Comparison of ENCODE assay signal across 22 cellular contexts in the genomic region with DNA sequence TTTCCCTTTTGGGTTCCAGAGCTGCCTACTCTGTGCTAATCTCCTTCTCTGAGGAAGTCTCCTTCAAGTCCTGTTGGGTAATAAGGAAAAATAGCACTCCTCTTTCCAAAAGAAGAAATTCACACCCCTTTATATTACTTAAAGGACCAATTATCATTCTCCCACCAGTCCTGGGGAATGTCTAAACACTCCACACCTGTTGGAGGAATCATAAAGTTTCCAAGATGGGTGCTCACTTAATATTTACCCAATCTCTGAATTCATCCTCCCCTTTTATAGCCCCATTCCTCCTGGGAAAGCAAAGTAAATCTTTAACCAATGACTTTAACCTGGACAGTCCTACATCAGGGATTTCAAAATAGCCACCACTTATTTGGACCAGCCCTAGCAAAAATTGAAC.
DNase-seq lines count a peak whose midpoint lies in the region; ATAC-seq and TF ChIP-seq lines count a peak whose summit lies in the region.
"Had no signal": no experiment of that assay in that cellular context is flagged by ENCODE, and none has a peak within 500 bp of the region (broad histone marks: within the 10 kb centered on the region; RNA-seq: fewer than 3 reads in every experiment).

No MANE protein-coding gene starts in this region.

- no peak for TF ChIP-seq CTCF in mucosa of descending colon (IDR thresholded peaks at IDR 0.05)

- no peaks in the 10 kb centered on the region for H3K36me3 ChIP-seq in mucosa of descending colon (ENCODE audit: low read depth)
- H3K36me3 ChIP-seq: BE2C, BLaER1 had no signal

- H3K4me1 ChIP-seq in mucosa of descending colon (ENCODE audit: low read depth): peaks cover 5% of the 10 kb centered on the region
- H3K4me1 ChIP-seq: BE2C, BLaER1 had no signal

- no peak overlapping the region for H3K4me3 ChIP-seq in mucosa of descending colon
- H3K4me3 ChIP-seq: BLaER1, GM12878 had no signal

- ATAC-seq in left colon: peak; percentile 79
- peak; percentile 79 for ATAC-seq in mucosa of descending colon
- ATAC-seq: GM12878 had no signal

- intact Hi-C loops in left colon (cut with DNase I, micrococcal nuclease) (no loop called here), mucosa of descending colon (cut with DNase I, micrococcal nuclease) (no loop called here)

- H3K9me3 ChIP-seq in mucosa of descending colon: no peaks in the 10 kb centered on the region
- H3K9me3 ChIP-seq: BE2C, BLaER1 had no signal

- DNase-seq in left colon (no peak), mucosa of descending colon (no peak), amniotic stem cell (lab: John Stamatoyannopoulos, UW) (no peak), NCI-H510A (lab: John Stamatoyannopoulos, UW) (no peak), OCI-M2 (lab: John Stamatoyannopoulos, UW; ENCODE audit: unreplicated experiment) (no peak)
- DNase-seq: 8988T; ACHN; BE2C; C1 segment of cervical spinal cord; CD4-positive, alpha-beta memory T cell; CD4-positive, CD25-positive, alpha-beta regulatory T cell; CD8-positive, alpha-beta memory T cell; COR-L47; DMS 273 treated with DMSO at 0.1 percent for 48 hours; DMS153; DMS53; DMS79; DND-41; EL; GDM1 had no signal
